ENCODE assay signal across 23 cellular contexts in genomic region chr4:1479454-1479853, GRCh38.
"Had no signal": no experiment of that assay in that cellular context is flagged by ENCODE, and none has a peak within 500 bp of the region (broad histone marks: within the 10 kb centered on the region; RNA-seq: fewer than 3 reads in every experiment).

No MANE protein-coding gene starts in this region.

- H3K27me3 ChIP-seq: adrenal gland, ascending aorta, colonic mucosa, upper lobe of left lung had no signal

- H3K27ac ChIP-seq: adrenal gland, ascending aorta, colonic mucosa, dorsolateral prefrontal cortex, esophagus squamous epithelium, gastrocnemius medialis, lower lobe of right lung, upper lobe of left lung had no signal

- DNase-seq: activated CD4-positive, alpha-beta memory T cell treated with anti-CD3 and anti-CD28 coated beads for 36 hours; activated CD4-positive, alpha-beta T cell treated with anti-CD3 and anti-CD28 coated beads for 48 hours; activated T-cell treated with anti-CD3 and anti-CD28 coated beads, Interleukin-2, amount 50 U/mL, for 48 hours; colonic mucosa; esophagus squamous epithelium; hypothalamus; lower lobe of right lung; retina; stimulated activated CD4-positive, alpha-beta T cell treated with anti-CD3 and anti-CD28 coated beads, Interleukin-12 subunit alpha, Interleukin-12 subunit beta, amount 100 ng/mL, for 4 hours; stimulated activated CD4-positive, alpha-beta T cell treated with anti-CD3 and anti-CD28 coated beads, Interleukin-4, amount 100 ng/mL, for 4 hours; stimulated activated naive CD8-positive, alpha-beta T cell treated with anti-CD3 and anti-CD28 coated beads, Interleukin-15, Interleukin-2, amounts not matched to agents 100 U/mL and 50 U/mL, for 24 hours; SW 1271 had no signal

- H3K27ac Mint-ChIP-seq: activated CD4-positive, alpha-beta memory T cell treated with anti-CD3 and anti-CD28 coated beads for 36 hours; activated naive CD4-positive, alpha-beta T cell treated with anti-CD3 and anti-CD28 coated beads, Interleukin-2, amount 50 U/mL, for 24 hours; progenitor cell of endocrine pancreas; T-helper 17 cell had no signal

- H3K4me3 Mint-ChIP-seq: activated CD4-positive, alpha-beta memory T cell treated with anti-CD3 and anti-CD28 coated beads for 36 hours; activated naive CD4-positive, alpha-beta T cell treated with anti-CD3 and anti-CD28 coated beads, Interleukin-2, amount 50 U/mL, for 24 hours; central memory CD8-positive, alpha-beta T cell; neural crest cell; T-helper 17 cell had no signal

- H3K36me3 ChIP-seq: adrenal gland, ascending aorta, colonic mucosa, esophagus squamous epithelium, gastrocnemius medialis, lower lobe of right lung, upper lobe of left lung had no signal

- H3K4me1 Mint-ChIP-seq: activated naive CD4-positive, alpha-beta T cell treated with anti-CD3 and anti-CD28 coated beads, Interleukin-2, amount 50 U/mL, for 24 hours; central memory CD8-positive, alpha-beta T cell; neural crest cell; T-helper 17 cell had no signal

- H3K9me3 ChIP-seq: adrenal gland, colonic mucosa had no signal

- H3K4me1 ChIP-seq: adrenal gland, ascending aorta, colonic mucosa, esophagus squamous epithelium, gastrocnemius medialis, lower lobe of right lung, upper lobe of left lung had no signal

- ATAC-seq: gastrocnemius medialis; lower lobe of right lung; mucosa of descending colon; stimulated activated naive CD8-positive, alpha-beta T cell treated with anti-CD3 and anti-CD28 coated beads, Interleukin-15, Interleukin-2, amounts not matched to agents 100 U/mL and 50 U/mL, for 24 hours; T-helper 17 cell had no signal

- H3K4me3 ChIP-seq: adrenal gland, ascending aorta, colonic mucosa, dorsolateral prefrontal cortex, esophagus squamous epithelium, gastrocnemius medialis, lower lobe of right lung, mucosa of descending colon, upper lobe of left lung had no signal
